In genomic region chr12:101642115-101643067, GRCh38 we compare ENCODE assay signal across 9 cellular contexts. TPM values are rescaled to one million over a fixed set of nuclear protein-coding genes. Genes with fewer than 3 reads are reported as not detected.
DNase-seq lines count a peak whose midpoint lies in the region; ATAC-seq, FAIRE-seq and TF ChIP-seq lines count a peak whose summit lies in the region.
"Had no signal": no experiment of that assay in that cellular context is flagged by ENCODE, and none has a peak within 500 bp of the region (broad histone marks: within the 10 kb centered on the region; RNA-seq: fewer than 3 reads in every experiment).

No MANE protein-coding gene starts in this region.

- peaks cover 6% of the 10 kb centered on the region for H3K4me1 Mint-ChIP-seq in T-helper 2 cell treated with Interferon-gamma antibody and Interleukin-4, amounts not matched to agents 5 μg/mL and 100 μg/mL, for 36 hours (ENCODE audit: low read depth)
- peaks cover 5% of the 10 kb centered on the region for H3K4me1 Mint-ChIP-seq in CD4-positive, alpha-beta T cell (ENCODE audit: low read depth)

- H3K4me3 Mint-ChIP-seq in T-helper 2 cell treated with Interferon-gamma antibody and Interleukin-4, amounts not matched to agents 5 μg/mL and 100 μg/mL, for 36 hours, result peak overlapping the region; percentile 47
- H3K4me3 Mint-ChIP-seq in CD4-positive, alpha-beta T cell, result no peak overlapping the region

- H3K27ac ChIP-seq in kidney (ENCODE audit: low read depth in 2 of 2, low read length in 2 of 2), result no peak overlapping the region
- no peak overlapping the region for H3K27ac ChIP-seq in CD4-positive, alpha-beta T cell (ENCODE audit: low read depth, low read length)
- no peak overlapping the region for H3K27ac ChIP-seq in vagina

- ATAC-seq in CD4-positive, alpha-beta T cell (ENCODE audit: poor library complexity), result no peak

- no peaks in the 10 kb centered on the region for H3K36me3 Mint-ChIP-seq in T-helper 2 cell treated with Interferon-gamma antibody and Interleukin-4, amounts not matched to agents 5 μg/mL and 100 μg/mL, for 36 hours (ENCODE audit: low read depth)
- H3K36me3 Mint-ChIP-seq in CD4-positive, alpha-beta T cell (ENCODE audit: low read depth), result no peaks in the 10 kb centered on the region

- no peak overlapping the region for H3K9ac ChIP-seq in kidney (ENCODE audit: low read length in 2 of 2)

- no peaks in the 10 kb centered on the region for H3K36me3 ChIP-seq in kidney (ENCODE audit: control insufficient read depth in 1 of 2, insufficient read depth in 2 of 2, low read length in 2 of 2)
- H3K36me3 ChIP-seq in vagina, result no peaks in the 10 kb centered on the region

- FAIRE-seq in kidney (lab: Jason Lieb, UNC), result no peak

- no peak overlapping the region for H3K27ac Mint-ChIP-seq in T-helper 2 cell treated with Interferon-gamma antibody and Interleukin-4, amounts not matched to agents 5 μg/mL and 100 μg/mL, for 36 hours
- H3K27ac Mint-ChIP-seq in CD4-positive, alpha-beta T cell, result no peak overlapping the region

- CTCF ChIA-PET in CD4-positive, alpha-beta T cell (lab: Charles Lee), result no interaction called here

- no peaks in the 10 kb centered on the region for H3K9me3 ChIP-seq in kidney (ENCODE audit: control insufficient read depth in 1 of 2, low read length in 2 of 2)
- H3K9me3 ChIP-seq in CD4-positive, alpha-beta T cell (ENCODE audit: control insufficient read depth, low read length), result no peaks in the 10 kb centered on the region
- no peaks in the 10 kb centered on the region for H3K9me3 ChIP-seq in vagina

- H3K4me1 ChIP-seq in kidney (ENCODE audit: control insufficient read depth in 1 of 2, insufficient read depth in 1 of 2, low read depth in 1 of 2, low read length in 2 of 2) (peaks cover 0 to 3% of the 10 kb centered on the region in 2 donors), vagina (no peaks in the 10 kb centered on the region)

- no peak for DNase-seq in T-helper 2 cell treated with Interferon-gamma antibody and Interleukin-4, amounts not matched to agents 5 μg/mL and 100 μg/mL, for 36 hours (ENCODE audit: low spot score)
- no peak for DNase-seq in T-helper 2 cell
- DNase-seq in astrocyte of the cerebellum (ENCODE audit: low read depth), result no peak
- peak; percentile 57 for DNase-seq in kidney
- DNase-seq in stimulated activated CD8-positive, alpha-beta memory T cell treated with anti-CD3 and anti-CD28 coated beads, Interleukin-4, amount 100 ng/mL, for 48 hours, result peak; percentile 25
- no peak for DNase-seq in CD4-positive, alpha-beta T cell
- no peak for DNase-seq in RPMI8226
- no peak for DNase-seq in vagina (ENCODE audit: extremely low spot score in 2 of 2)
- DNase-seq: KG1 had no signal

- TF ChIP-seq CTCF in astrocyte of the cerebellum (IDR thresholded peaks at IDR 0.05; ENCODE audit: low read depth, low read length, missing control alignments) (no peak), kidney (IDR thresholded peaks at IDR 0.05; ENCODE audit: borderline replicate concordance, extremely low read depth, insufficient read depth) (no peak), vagina (IDR thresholded peaks at IDR 0.05) (no peak)
- no peak for TF ChIP-seq CTCF in CD4-positive, alpha-beta T cell (IDR thresholded peaks at IDR 0.05)

- H3K4me3 ChIP-seq in astrocyte of the cerebellum (ENCODE audit: low read depth, low read length) (peak overlapping the region; percentile 16), kidney (ENCODE audit: low read length in 2 of 2) (peak overlapping the region; percentile 56 to 61), vagina (no peak overlapping the region)

- in situ Hi-C loops in astrocyte of the cerebellum (cut with HindIII; ENCODE audit: low sequenced_read_pairs), result no loop called here

- intact Hi-C loops in kidney (cut with DNase I) (no loop called here), vagina (cut with DNase I) (no loop called here)
- intact Hi-C loops in CD4-positive, alpha-beta T cell (cut with DNase I, micrococcal nuclease), result no loop called here

- H3K27me3 ChIP-seq in CD4-positive, alpha-beta T cell (ENCODE audit: control insufficient read depth, insufficient read depth, low read length), result peaks cover 21% of the 10 kb centered on the region
- no peaks in the 10 kb centered on the region for H3K27me3 ChIP-seq in vagina

- POLR2A ChIA-PET in CD4-positive, alpha-beta T cell (lab: Charles Lee), result no interaction called here

- H3K9me3 Mint-ChIP-seq in T-helper 2 cell treated with Interferon-gamma antibody and Interleukin-4, amounts not matched to agents 5 μg/mL and 100 μg/mL, for 36 hours, result no peaks in the 10 kb centered on the region
- H3K9me3 Mint-ChIP-seq in CD4-positive, alpha-beta T cell, result no peaks in the 10 kb centered on the region

- no peak for TF ChIP-seq POLR2A in vagina (IDR thresholded peaks at IDR 0.05)

- H3K27me3 Mint-ChIP-seq in T-helper 2 cell treated with Interferon-gamma antibody and Interleukin-4, amounts not matched to agents 5 μg/mL and 100 μg/mL, for 36 hours (ENCODE audit: low read depth), result peaks cover 31% of the 10 kb centered on the region
- peaks cover 50% of the 10 kb centered on the region for H3K27me3 Mint-ChIP-seq in CD4-positive, alpha-beta T cell

RNA-seq across cellular contexts. Expression of gene MYBPC1, which starts 47.6 kb away (rescaled TPM):
- total RNA-seq in kidney, result not detected
- polyA plus RNA-seq in kidney (ENCODE audit: insufficient read depth, low read depth, low replicate concordance), result not detected
- not detected for total RNA-seq in CD4-positive, alpha-beta T cell
- not detected for total RNA-seq in vagina

RNA-seq across cellular contexts. Expression of gene CHPT1, which starts 55.0 kb away (rescaled TPM):
- total RNA-seq in kidney (32.1 TPM), vagina (84.7 TPM)
- polyA plus RNA-seq in kidney (ENCODE audit: insufficient read depth, low read depth, low replicate concordance), result 65.5 TPM
- total RNA-seq in CD4-positive, alpha-beta T cell, result 10 to 100 TPM; 10.8 to 11.9 TPM

Comparison
In these comparisons a context has a peak if more than half of its experiments do, and no peak if none do; other contexts are left out.
1. DNase-seq: peak in kidney (single experiment) and stimulated activated CD8-positive, alpha-beta memory T cell treated with anti-CD3 and anti-CD28 coated beads, Interleukin-4, amount 100 ng/mL, for 48 hours (single experiment); none in T-helper 2 cell treated with Interferon-gamma antibody and Interleukin-4, amounts not matched to agents 5 μg/mL and 100 μg/mL, for 36 hours (single experiment), T-helper 2 cell (0 of 5), astrocyte of the cerebellum (single experiment), CD4-positive, alpha-beta T cell (0 of 10), RPMI8226 (single experiment) and vagina (0 of 2).
2. H3K4me3 ChIP-seq: peak in astrocyte of the cerebellum (single experiment) and kidney (2 of 2); none in vagina (0 of 2).